18 cellular contexts compared by ENCODE assay signal in genomic region chr3:45612138-45612537, GRCh38. TPM values are rescaled to one million over a fixed set of nuclear protein-coding genes. Genes with fewer than 3 reads are reported as not detected.
DNase-seq lines count a peak whose midpoint lies in the region; ATAC-seq and TF ChIP-seq lines count a peak whose summit lies in the region.
"Had no signal": no experiment of that assay in that cellular context is flagged by ENCODE, and none has a peak within 500 bp of the region (broad histone marks: within the 10 kb centered on the region; RNA-seq: fewer than 3 reads in every experiment).

No MANE protein-coding gene starts in this region.

- H3K4me1 ChIP-seq in Loucy (ENCODE audit: insufficient read depth, low read length, poor library complexity, severe bottlenecking) = peaks cover 33% of the 10 kb centered on the region
- peaks cover 84% of the 10 kb centered on the region for H3K4me1 ChIP-seq in body of pancreas
- H3K4me1 ChIP-seq: Caco-2 had no signal

- peaks cover 88% of the 10 kb centered on the region for H3K4me1 Mint-ChIP-seq in stimulated activated memory B cell treated with anti-CD40 and anti-IgM and Interleukin-4, amounts not matched to agents 10 μg/mL and 1 μg/mL and 100 μg/mL, for 72 hours

- H3K4me3 ChIP-seq in GM08714 (ENCODE audit: low read length) (peak overlapping the region; percentile 5; the same call in 1 of the 2 replicates), Loucy (ENCODE audit: low read length, poor library complexity, severe bottlenecking) (no peak overlapping the region), body of pancreas (no peak overlapping the region)
- H3K4me3 ChIP-seq: coronary artery, left lung, PC-9, smooth muscle cell, upper lobe of right lung had no signal

- H3K27me3 ChIP-seq in Loucy (ENCODE audit: insufficient read depth, low read length, poor library complexity, severe bottlenecking) (no peaks in the 10 kb centered on the region), body of pancreas (no peaks in the 10 kb centered on the region)
- H3K27me3 ChIP-seq: left lung, upper lobe of right lung had no signal

- intact Hi-C loops in body of pancreas (cut with DNase I) = no loop called here

- H3K9ac ChIP-seq in Loucy (ENCODE audit: low read depth, low read length, poor library complexity, severe bottlenecking) = no peak overlapping the region

- no peaks in the 10 kb centered on the region for H3F3A ChIP-seq in Loucy (ENCODE audit: low read depth)

- no peak overlapping the region for H2AFZ ChIP-seq in Loucy (ENCODE audit: low read length)
- H2AFZ ChIP-seq: PC-9 had no signal

- H3K4me3 Mint-ChIP-seq in stimulated activated memory B cell treated with anti-CD40 and anti-IgM and Interleukin-4, amounts not matched to agents 10 μg/mL and 1 μg/mL and 100 μg/mL, for 72 hours = no peak overlapping the region
- H3K4me3 Mint-ChIP-seq: T-helper 1 cell treated with Interleukin-12 subunit alpha and Interleukin-12 subunit beta and Interleukin-4 antibody, amounts not matched to agents 30 μg/mL and 1 μg/mL, for 36 hours had no signal

- H3K27ac ChIP-seq in body of pancreas = peak overlapping the region; percentile 4 to 77 (median 73)
- H3K27ac ChIP-seq: left lung, upper lobe of right lung had no signal

- no peaks in the 10 kb centered on the region for H3K27me3 Mint-ChIP-seq in stimulated activated memory B cell treated with anti-CD40 and anti-IgM and Interleukin-4, amounts not matched to agents 10 μg/mL and 1 μg/mL and 100 μg/mL, for 72 hours

- H3K9me3 ChIP-seq in Loucy (ENCODE audit: insufficient read depth, low read depth, low read length) (no peaks in the 10 kb centered on the region), body of pancreas (no peaks in the 10 kb centered on the region)
- H3K9me3 ChIP-seq: Caco-2, left lung, upper lobe of right lung had no signal

- H3K36me3 ChIP-seq in Loucy (ENCODE audit: insufficient read depth, low read length) = peaks cover 33% of the 10 kb centered on the region; the same call in 1 of the 2 replicates
- H3K36me3 ChIP-seq in body of pancreas (replicated peaks in 1 of 2; ENCODE audit: insufficient read depth in 1 of 2, low read depth in 2 of 2) = no peaks in the 10 kb centered on the region
- H3K36me3 ChIP-seq: left lung had no signal

- H3K36me3 Mint-ChIP-seq in stimulated activated memory B cell treated with anti-CD40 and anti-IgM and Interleukin-4, amounts not matched to agents 10 μg/mL and 1 μg/mL and 100 μg/mL, for 72 hours = peaks cover 26% of the 10 kb centered on the region

- TF ChIP-seq CTCF in Loucy (conservative IDR thresholded peaks at IDR 0.05; ENCODE audit: low read length) = no peak
- no peak for TF ChIP-seq CTCF in body of pancreas (IDR thresholded peaks at IDR 0.05)

- no peak for TF ChIP-seq POLR2A in body of pancreas (IDR thresholded peaks at IDR 0.05)

- peaks cover 94% of the 10 kb centered on the region for H3K79me2 ChIP-seq in Loucy (ENCODE audit: insufficient read depth, low read length)

- ATAC-seq in body of pancreas (no peak), GM21576 (IDR thresholded peaks at IDR 0.05; ENCODE audit: unreplicated experiment) (no peak), HG03139 (IDR thresholded peaks at IDR 0.05; ENCODE audit: unreplicated experiment) (no peak)
- ATAC-seq in stimulated activated memory B cell treated with anti-CD40 and anti-IgM and Interleukin-4, amounts not matched to agents 10 μg/mL and 1 μg/mL and 100 μg/mL, for 72 hours = no peak
- ATAC-seq: left lung, upper lobe of right lung had no signal

- DNase-seq in body of pancreas (no peak), NCI-H2029 (lab: John Stamatoyannopoulos, UW) (no peak)
- DNase-seq: activated CD8-positive, alpha-beta memory T cell treated with anti-CD3 and anti-CD28 coated beads, Interleukin-2, amount 50 U/mL, for 4 hours; Caco-2; left lung; NCI-H1436; NCI-H774; stimulated activated CD4-positive, alpha-beta T cell treated with anti-CD3 and anti-CD28 coated beads, Interleukin-4, amount 100 ng/mL, for 1 hour; upper lobe of right lung had no signal

- no peaks in the 10 kb centered on the region for H3K9me3 Mint-ChIP-seq in stimulated activated memory B cell treated with anti-CD40 and anti-IgM and Interleukin-4, amounts not matched to agents 10 μg/mL and 1 μg/mL and 100 μg/mL, for 72 hours
- H3K9me3 Mint-ChIP-seq: T-helper 1 cell treated with Interleukin-12 subunit alpha and Interleukin-12 subunit beta and Interleukin-4 antibody, amounts not matched to agents 30 μg/mL and 1 μg/mL, for 36 hours had no signal

- peak overlapping the region; percentile 42 for H3K27ac Mint-ChIP-seq in stimulated activated memory B cell treated with anti-CD40 and anti-IgM and Interleukin-4, amounts not matched to agents 10 μg/mL and 1 μg/mL and 100 μg/mL, for 72 hours
- H3K27ac Mint-ChIP-seq: T-helper 1 cell treated with Interleukin-12 subunit alpha and Interleukin-12 subunit beta and Interleukin-4 antibody, amounts not matched to agents 30 μg/mL and 1 μg/mL, for 36 hours had no signal

- WGBS in body of pancreas, 2 donors = 68 to 83% methylated on average over 3 of the region's 3 CpGs

- peak overlapping the region; percentile 40 for H3K4me2 ChIP-seq in Loucy (ENCODE audit: low read depth, low read length, poor library complexity, severe bottlenecking)
- H3K4me2 ChIP-seq: smooth muscle cell had no signal

- H3K9me2 ChIP-seq in Loucy (replicated peaks; ENCODE audit: low read depth, low read length) = no peaks in the 10 kb centered on the region

- H4K20me1 ChIP-seq in Loucy (ENCODE audit: insufficient read depth, low read length, poor library complexity, severe bottlenecking) = peaks cover 54% of the 10 kb centered on the region

RNA-seq across cellular contexts. Expression of gene LIMD1, which starts 17.6 kb away (rescaled TPM):
- 10 to 100 TPM; 22.8 to 32.6 TPM for total RNA-seq in body of pancreas
